In the genomic region with DNA sequence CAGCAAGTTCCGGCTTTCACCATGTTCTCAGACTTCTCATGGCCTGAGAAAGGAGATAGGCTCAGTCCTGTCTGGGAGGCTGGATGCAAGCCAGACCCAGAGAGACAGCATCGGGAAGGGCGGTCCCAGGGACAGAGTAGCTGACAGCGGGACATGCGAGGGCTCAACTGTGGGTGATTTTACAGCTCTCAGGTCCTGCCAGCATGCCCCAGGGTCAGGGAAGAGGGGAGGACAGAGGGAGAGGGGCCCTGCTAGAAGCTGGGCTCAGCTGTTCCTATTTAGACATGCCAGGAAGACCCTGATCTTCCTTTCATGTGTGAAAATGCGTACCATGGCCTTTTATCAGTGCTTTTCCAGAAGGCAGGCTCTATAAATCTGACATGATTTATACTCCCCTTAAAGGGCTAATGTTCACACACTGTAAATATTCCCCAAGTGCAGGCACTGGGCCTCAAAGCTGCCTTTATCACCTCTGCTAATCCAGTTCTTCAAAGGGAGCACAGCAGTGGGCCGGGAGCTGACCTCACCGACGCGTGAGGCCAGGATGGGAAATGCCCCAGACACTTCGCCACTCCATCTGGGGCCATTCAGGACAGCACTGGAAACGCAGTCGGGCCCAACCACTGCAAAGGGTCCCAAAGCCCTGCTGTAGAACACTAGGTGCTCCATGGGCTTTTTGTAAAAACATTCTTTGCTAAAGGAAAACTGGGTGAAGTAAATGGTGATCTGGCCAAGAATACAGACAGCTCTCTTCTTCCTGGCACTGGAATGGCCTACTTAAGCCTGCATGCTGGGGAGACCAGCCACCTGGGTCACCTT, we compare ENCODE assay signal across 24 cellular contexts.
DNase-seq lines count a peak whose midpoint lies in the region; ATAC-seq and TF ChIP-seq lines count a peak whose summit lies in the region.
"Had no signal": no experiment of that assay in that cellular context is flagged by ENCODE, and none has a peak within 500 bp of the region (broad histone marks: within the 10 kb centered on the region; RNA-seq: fewer than 3 reads in every experiment).

No MANE protein-coding gene starts in this region.

- no peak overlapping the region for H3K4me3 Mint-ChIP-seq in mesothelial cell of epicardium
- no peak overlapping the region for H3K4me3 Mint-ChIP-seq in CD4-positive, alpha-beta T cell
- H3K4me3 Mint-ChIP-seq: activated naive CD4-positive, alpha-beta T cell treated with anti-CD3 and anti-CD28 coated beads, Interleukin-2, amount 50 U/mL, for 24 hours; central memory CD8-positive, alpha-beta T cell; T-helper 1 cell treated with Interleukin-12 subunit alpha and Interleukin-12 subunit beta and Interleukin-4 antibody, amounts not matched to agents 30 μg/mL and 1 μg/mL, for 36 hours had no signal

- H3K27me3 ChIP-seq in right atrium auricular region (no peaks in the 10 kb centered on the region), cardiac muscle cell (no peaks in the 10 kb centered on the region), upper lobe of right lung (no peaks in the 10 kb centered on the region)
- H3K27me3 ChIP-seq in CD4-positive, alpha-beta T cell (ENCODE audit: control insufficient read depth, insufficient read depth, low read length) = no peaks in the 10 kb centered on the region
- H3K27me3 ChIP-seq: uterus had no signal

- TF ChIP-seq CTCF in right atrium auricular region (IDR thresholded peaks at IDR 0.05) (no peak), cardiac muscle cell (IDR thresholded peaks at IDR 0.05; ENCODE audit: low read depth, low read length) (no peak), mesothelial cell of epicardium (IDR thresholded peaks at IDR 0.05; ENCODE audit: unreplicated experiment) (no peak), upper lobe of right lung (IDR thresholded peaks at IDR 0.05) (no peak)
- TF ChIP-seq CTCF in CD4-positive, alpha-beta T cell (IDR thresholded peaks at IDR 0.05) = no peak

- CTCF ChIA-PET in CD4-positive, alpha-beta T cell (lab: Charles Lee) = no interaction called here

- H3K9me3 ChIP-seq in right atrium auricular region = no peaks in the 10 kb centered on the region
- no peaks in the 10 kb centered on the region for H3K9me3 ChIP-seq in cardiac muscle cell (ENCODE audit: low read depth)
- H3K9me3 ChIP-seq in upper lobe of right lung = no peaks in the 10 kb centered on the region
- H3K9me3 ChIP-seq in CD4-positive, alpha-beta T cell (ENCODE audit: control insufficient read depth, low read length) = no peaks in the 10 kb centered on the region
- H3K9me3 ChIP-seq: lower lobe of right lung, uterus had no signal

- POLR2A ChIA-PET in CD4-positive, alpha-beta T cell (lab: Charles Lee) = no interaction called here

- H3K36me3 ChIP-seq in right atrium auricular region = no peaks in the 10 kb centered on the region
- H3K36me3 ChIP-seq in cardiac muscle cell = no peaks in the 10 kb centered on the region
- no peaks in the 10 kb centered on the region for H3K36me3 ChIP-seq in upper lobe of right lung
- H3K36me3 ChIP-seq: lower lobe of right lung, uterus had no signal

- H3K4me3 ChIP-seq in right atrium auricular region (no peak overlapping the region), cardiac muscle cell (no peak overlapping the region), upper lobe of right lung (no peak overlapping the region)
- H3K4me3 ChIP-seq: dorsolateral prefrontal cortex, lower lobe of right lung, uterus had no signal

- peak overlapping the region in 1 of 2 donors; percentile 56 for H3K27ac ChIP-seq in right atrium auricular region
- H3K27ac ChIP-seq in cardiac muscle cell = peak overlapping the region; percentile 28
- no peak overlapping the region for H3K27ac ChIP-seq in upper lobe of right lung
- H3K27ac ChIP-seq in CD4-positive, alpha-beta T cell (ENCODE audit: low read depth, low read length) = no peak overlapping the region
- H3K27ac ChIP-seq: dorsolateral prefrontal cortex, lower lobe of right lung, uterus had no signal

- intact Hi-C loops in Right ventricle myocardium superior (cut with DNase I) (loop anchor here (5.0 kb wide), 1 partner anchor 367 kb away; no protein-coding TSS in a partner anchor), upper lobe of right lung (cut with DNase I) (loop anchor here (10.0 kb wide), 1 partner anchor 370 kb away; no protein-coding TSS in a partner anchor)
- intact Hi-C loops in CD4-positive, alpha-beta T cell (cut with DNase I, micrococcal nuclease) = no loop called here

- H3K27me3 Mint-ChIP-seq in mesothelial cell of epicardium (ENCODE audit: low read depth) = peaks cover 28% of the 10 kb centered on the region
- peaks cover 25% of the 10 kb centered on the region for H3K27me3 Mint-ChIP-seq in CD4-positive, alpha-beta T cell

- peaks cover 40% of the 10 kb centered on the region for H3K4me1 Mint-ChIP-seq in mesothelial cell of epicardium
- H3K4me1 Mint-ChIP-seq in CD4-positive, alpha-beta T cell (ENCODE audit: low read depth) = no peaks in the 10 kb centered on the region
- H3K4me1 Mint-ChIP-seq: activated naive CD4-positive, alpha-beta T cell treated with anti-CD3 and anti-CD28 coated beads, Interleukin-2, amount 50 U/mL, for 24 hours; central memory CD8-positive, alpha-beta T cell had no signal

- H3K9me3 Mint-ChIP-seq in mesothelial cell of epicardium = no peaks in the 10 kb centered on the region
- H3K9me3 Mint-ChIP-seq in CD4-positive, alpha-beta T cell = no peaks in the 10 kb centered on the region
- H3K9me3 Mint-ChIP-seq: activated naive CD4-positive, alpha-beta T cell treated with anti-CD3 and anti-CD28 coated beads, Interleukin-2, amount 50 U/mL, for 24 hours; central memory CD8-positive, alpha-beta T cell; T-helper 1 cell treated with Interleukin-12 subunit alpha and Interleukin-12 subunit beta and Interleukin-4 antibody, amounts not matched to agents 30 μg/mL and 1 μg/mL, for 36 hours had no signal

- H3K4me1 ChIP-seq in right atrium auricular region (peaks cover 0 to 18% of the 10 kb centered on the region in 2 donors), cardiac muscle cell (ENCODE audit: low read depth) (peaks cover 20% of the 10 kb centered on the region), upper lobe of right lung (peaks cover 5% of the 10 kb centered on the region)
- H3K4me1 ChIP-seq: lower lobe of right lung, uterus had no signal

- peak overlapping the region; percentile 61 for H3K27ac Mint-ChIP-seq in mesothelial cell of epicardium
- no peak overlapping the region for H3K27ac Mint-ChIP-seq in CD4-positive, alpha-beta T cell
- H3K27ac Mint-ChIP-seq: activated naive CD4-positive, alpha-beta T cell treated with anti-CD3 and anti-CD28 coated beads, Interleukin-2, amount 50 U/mL, for 24 hours; T-helper 1 cell treated with Interleukin-12 subunit alpha and Interleukin-12 subunit beta and Interleukin-4 antibody, amounts not matched to agents 30 μg/mL and 1 μg/mL, for 36 hours had no signal

- peak; percentile 61 for DNase-seq in Right ventricle myocardium superior
- no peak for DNase-seq in right atrium auricular region (ENCODE audit: low spot score)
- DNase-seq in cardiac muscle cell (ENCODE audit: low read depth in 1 of 2, low spot score in 1 of 2) = peak; percentile 33 to 73
- DNase-seq in mesothelial cell of epicardium (ENCODE audit: low spot score in 2 of 2, unreplicated experiment in 2 of 2) = no peak
- DNase-seq in upper lobe of right lung = no peak
- no peak for DNase-seq in CD4-positive, alpha-beta T cell
- DNase-seq in activated naive CD4-positive, alpha-beta T cell treated with anti-CD3 and anti-CD28 coated beads, Interleukin-2, amount 50 U/mL, for 16 hours = no peak
- DNase-seq in HUDEP-2 (lab: John Stamatoyannopoulos, UW; ENCODE audit: unreplicated experiment in 76 of 76) = no peak
- DNase-seq: activated CD4-positive, alpha-beta T cell treated with anti-CD3 and anti-CD28 coated beads for 4 hours; activated T-cell treated with anti-CD3 and anti-CD28 coated beads, Interleukin-2, amount 50 U/mL, for 48 hours; Calu3; dorsolateral prefrontal cortex; Kasumi-1; lower lobe of right lung; NCI-H187 treated with DMSO at 0.1 percent for 48 hours; PC-3; retina; SHP77 treated with DMSO at 0.1 percent for 48 hours; stimulated activated CD4-positive, alpha-beta T cell treated with anti-CD3 and anti-CD28 coated beads, Interleukin-12 subunit alpha, Interleukin-12 subunit beta, amount 100 ng/mL, for 4 hours; uterus had no signal

- H3K36me3 Mint-ChIP-seq in mesothelial cell of epicardium = peaks cover 2% of the 10 kb centered on the region
- H3K36me3 Mint-ChIP-seq in CD4-positive, alpha-beta T cell (ENCODE audit: low read depth) = no peaks in the 10 kb centered on the region
- H3K36me3 Mint-ChIP-seq: activated naive CD4-positive, alpha-beta T cell treated with anti-CD3 and anti-CD28 coated beads, Interleukin-2, amount 50 U/mL, for 24 hours had no signal

- ATAC-seq in Right ventricle myocardium superior (ENCODE audit: poor library complexity) (peak; percentile 86), upper lobe of right lung (peak; percentile 6)
- ATAC-seq in CD4-positive, alpha-beta T cell (ENCODE audit: poor library complexity) = no peak
- ATAC-seq: HCT116, lower lobe of right lung, PC-3 had no signal

Comparison
In these comparisons a context has a peak if more than half of its experiments do, and no peak if none do; other contexts are left out.
1. DNase-seq: peak in Right ventricle myocardium superior (single experiment) and cardiac muscle cell (2 of 2); none in right atrium auricular region (single experiment), mesothelial cell of epicardium (0 of 2), upper lobe of right lung (single experiment), CD4-positive, alpha-beta T cell (0 of 10), activated naive CD4-positive, alpha-beta T cell treated with anti-CD3 and anti-CD28 coated beads, Interleukin-2, amount 50 U/mL, for 16 hours (single experiment) and HUDEP-2 (0 of 76).
2. intact Hi-C loops: an anchor here in Right ventricle myocardium superior (5.0 kb wide) and upper lobe of right lung (10.0 kb wide); none called in CD4-positive, alpha-beta T cell.